In genomic region chr9:125621170-125621569, GRCh38 we compare ENCODE assay signal across 40 cellular contexts.
"Had no signal": no experiment of that assay in that cellular context is flagged by ENCODE, and none has a peak within 500 bp of the region (broad histone marks: within the 10 kb centered on the region; RNA-seq: fewer than 3 reads in every experiment).

No MANE protein-coding gene starts in this region.

- H3K4me1 Mint-ChIP-seq: activated naive CD4-positive, alpha-beta T cell treated with anti-CD3 and anti-CD28 coated beads, Interleukin-2, amount 10 ng/mL, durations not matched to agents 7 days and 5 days had no signal

- H3K9me3 Mint-ChIP-seq: activated naive CD4-positive, alpha-beta T cell treated with anti-CD3 and anti-CD28 coated beads for 36 hours; activated naive CD4-positive, alpha-beta T cell treated with anti-CD3 and anti-CD28 coated beads, Interleukin-2, amount 10 ng/mL, durations not matched to agents 7 days and 5 days; activated naive CD4-positive, alpha-beta T cell treated with anti-CD3 and anti-CD28 coated beads, Interleukin-2, amount 50 U/mL, for 24 hours; activated naive CD4-positive, alpha-beta T cell treated with anti-CD3 and anti-CD28 coated beads, Interleukin-2, amount 50 U/mL, for 72 hours; activated naive CD8-positive, alpha-beta T cell treated with anti-CD3 and anti-CD28 coated beads, Interleukin-2, amount 10 ng/mL, durations not matched to agents 7 days and 5 days; activated naive CD8-positive, alpha-beta T cell treated with anti-CD3 and anti-CD28 coated beads, Interleukin-2, amount 50 U/mL, for 24 hours; activated T-cell treated with anti-CD3 and anti-CD28 coated beads, Interleukin-2, amount 50 U/mL, for 24 hours; activated T-cell treated with anti-CD3 and anti-CD28 coated beads, Interleukin-2, amount 50 U/mL, for 4 hours; activated T-cell treated with anti-CD3 and anti-CD28 coated beads, Interleukin-2, amount 50 U/mL, for 72 hours; activated T-helper 1 cell treated with anti-CD3 and anti-CD28 coated beads, Interleukin-12 subunit alpha, Interleukin-12 subunit beta, Interleukin-2, Interleukin-4 antibody, amounts not matched to agents 30 ng/mL and 10 ng/mL and 1 ng/mL, durations not matched to agents 14 hours and 24 hours and 36 hours; activated T-helper 17 cell treated with anti-CD3 and anti-CD28 coated beads, Interleukin-2, amount 50 U/mL, for 72 hours; activated T-helper 2 cell treated with anti-CD3 and anti-CD28 coated beads, Interferon-gamma antibody, Interleukin-2, Interleukin-4, amounts not matched to agents 10 μg/mL and 5 μg/mL and 100 μg/mL, durations not matched to agents 14 hours and 24 hours and 36 hours; central memory CD8-positive, alpha-beta T cell had no signal

- FAIRE-seq: astrocyte, bronchial epithelial cell had no signal

- H3K4me1 ChIP-seq: adrenal gland, ascending aorta, body of pancreas, breast epithelium had no signal

- ATAC-seq: activated naive CD4-positive, alpha-beta T cell treated with anti-CD3 and anti-CD28 coated beads, Interleukin-2, amount 50 U/mL, for 72 hours; activated naive CD8-positive, alpha-beta T cell treated with anti-CD3 and anti-CD28 coated beads, Interleukin-2, amount 50 U/mL, for 24 hours; activated T-cell treated with anti-CD3 and anti-CD28 coated beads, Interleukin-2, amount 50 U/mL, for 4 hours; activated T-cell treated with anti-CD3 and anti-CD28 coated beads, Interleukin-2, amount 50 U/mL, for 72 hours; activated T-helper 17 cell treated with anti-CD3 and anti-CD28 coated beads, Interleukin-2, amount 50 U/mL, for 72 hours; body of pancreas had no signal

- H3K36me3 ChIP-seq: adrenal gland, ascending aorta, brain microvascular endothelial cell, breast epithelium, cardiac muscle cell had no signal

- H3K9me3 ChIP-seq: adrenal gland, ascending aorta, body of pancreas, breast epithelium had no signal

- H3K4me3 Mint-ChIP-seq: activated naive CD4-positive, alpha-beta T cell treated with anti-CD3 and anti-CD28 coated beads for 36 hours; activated naive CD4-positive, alpha-beta T cell treated with anti-CD3 and anti-CD28 coated beads, Interleukin-2, amount 10 ng/mL, durations not matched to agents 7 days and 5 days; activated naive CD4-positive, alpha-beta T cell treated with anti-CD3 and anti-CD28 coated beads, Interleukin-2, amount 50 U/mL, for 24 hours; activated naive CD8-positive, alpha-beta T cell; activated naive CD8-positive, alpha-beta T cell treated with anti-CD3 and anti-CD28 coated beads for 36 hours; activated naive CD8-positive, alpha-beta T cell treated with anti-CD3 and anti-CD28 coated beads, Interleukin-2, amount 10 ng/mL, durations not matched to agents 7 days and 5 days; activated naive CD8-positive, alpha-beta T cell treated with anti-CD3 and anti-CD28 coated beads, Interleukin-2, amount 50 U/mL, for 24 hours; activated T-cell treated with anti-CD3 and anti-CD28 coated beads, Interleukin-2, amount 50 U/mL, for 24 hours; activated T-cell treated with anti-CD3 and anti-CD28 coated beads, Interleukin-2, amount 50 U/mL, for 4 hours; activated T-cell treated with anti-CD3 and anti-CD28 coated beads, Interleukin-2, amount 50 U/mL, for 72 hours; activated T-helper 1 cell treated with anti-CD3 and anti-CD28 coated beads, Interleukin-12 subunit alpha, Interleukin-12 subunit beta, Interleukin-2, Interleukin-4 antibody, amounts not matched to agents 30 ng/mL and 10 ng/mL and 1 ng/mL, durations not matched to agents 14 hours and 24 hours and 36 hours; activated T-helper 17 cell treated with anti-CD3 and anti-CD28 coated beads, Interleukin-2, amount 50 U/mL, for 72 hours; brain; central memory CD8-positive, alpha-beta T cell had no signal

- H3K27me3 Mint-ChIP-seq: activated naive CD4-positive, alpha-beta T cell treated with anti-CD3 and anti-CD28 coated beads, Interleukin-2, amount 10 ng/mL, durations not matched to agents 7 days and 5 days; activated naive CD4-positive, alpha-beta T cell treated with anti-CD3 and anti-CD28 coated beads, Interleukin-2, amount 50 U/mL, for 24 hours; activated naive CD8-positive, alpha-beta T cell; activated naive CD8-positive, alpha-beta T cell treated with anti-CD3 and anti-CD28 coated beads for 36 hours; activated naive CD8-positive, alpha-beta T cell treated with anti-CD3 and anti-CD28 coated beads, Interleukin-2, amount 10 ng/mL, durations not matched to agents 7 days and 5 days; activated naive CD8-positive, alpha-beta T cell treated with anti-CD3 and anti-CD28 coated beads, Interleukin-2, amount 50 U/mL, for 24 hours; activated T-cell treated with anti-CD3 and anti-CD28 coated beads, Interleukin-2, amount 50 U/mL, for 24 hours; activated T-helper 17 cell treated with anti-CD3 and anti-CD28 coated beads, Interleukin-2, amount 50 U/mL, for 72 hours; brain; central memory CD8-positive, alpha-beta T cell had no signal

- H3K27ac ChIP-seq: adrenal gland, ascending aorta, body of pancreas, brain microvascular endothelial cell, breast epithelium, cardiac muscle cell had no signal

- H3K36me3 Mint-ChIP-seq: activated naive CD4-positive, alpha-beta T cell treated with anti-CD3 and anti-CD28 coated beads, Interleukin-2, amount 10 ng/mL, durations not matched to agents 7 days and 5 days had no signal

- H3K27ac Mint-ChIP-seq: activated naive CD4-positive, alpha-beta T cell treated with anti-CD3 and anti-CD28 coated beads for 36 hours; activated naive CD4-positive, alpha-beta T cell treated with anti-CD3 and anti-CD28 coated beads, Interleukin-2, amount 10 ng/mL, durations not matched to agents 7 days and 5 days; activated naive CD4-positive, alpha-beta T cell treated with anti-CD3 and anti-CD28 coated beads, Interleukin-2, amount 50 U/mL, for 72 hours; activated naive CD8-positive, alpha-beta T cell treated with anti-CD3 and anti-CD28 coated beads for 36 hours; activated naive CD8-positive, alpha-beta T cell treated with anti-CD3 and anti-CD28 coated beads, Interleukin-2, amount 10 ng/mL, durations not matched to agents 7 days and 5 days; activated T-helper 1 cell treated with anti-CD3 and anti-CD28 coated beads, Interleukin-12 subunit alpha, Interleukin-12 subunit beta, Interleukin-2, Interleukin-4 antibody, amounts not matched to agents 30 ng/mL and 10 ng/mL and 1 ng/mL, durations not matched to agents 14 hours and 24 hours and 36 hours; brain had no signal

- DNase-seq: activated effector memory CD4-positive, alpha-beta T cell treated with anti-CD3 and anti-CD28 coated beads, Interleukin-2, amount 50 U/mL, for 16 hours; activated effector memory CD4-positive, alpha-beta T cell treated with Interleukin-2 at 50 U/mL for 16 hours; activated gamma-delta T cell; activated gamma-delta T cell treated with Interleukin-2 at 50 U/mL for 16 hours; activated naive CD4-positive, alpha-beta T cell; activated naive CD4-positive, alpha-beta T cell treated with anti-CD3 and anti-CD28 coated beads for 36 hours; activated naive CD4-positive, alpha-beta T cell treated with anti-CD3 and anti-CD28 coated beads, Interleukin-2, amount 10 ng/mL, durations not matched to agents 7 days and 5 days; activated naive CD4-positive, alpha-beta T cell treated with anti-CD3 and anti-CD28 coated beads, Interleukin-2, amount 50 U/mL, for 16 hours; activated naive CD4-positive, alpha-beta T cell treated with Interleukin-2 at 50 U/mL for 16 hours; activated naive CD8-positive, alpha-beta T cell treated with anti-CD3 and anti-CD28 coated beads for 36 hours; activated naive CD8-positive, alpha-beta T cell treated with anti-CD3 and anti-CD28 coated beads, Interleukin-2, amount 10 ng/mL, durations not matched to agents 7 days and 5 days; activated naive CD8-positive, alpha-beta T cell treated with anti-CD3 and anti-CD28 coated beads, Interleukin-2, amount 50 U/mL, for 24 hours; activated T-cell treated with anti-CD3 and anti-CD28 coated beads, Interleukin-2, amount 50 U/mL, for 1 hour; activated T-cell treated with anti-CD3 and anti-CD28 coated beads, Interleukin-2, amount 50 U/mL, for 24 hours; activated T-cell treated with anti-CD3 and anti-CD28 coated beads, Interleukin-2, amount 50 U/mL, for 4 hours; activated T-cell treated with anti-CD3 and anti-CD28 coated beads, Interleukin-2, amount 50 U/mL, for 48 hours; activated T-cell treated with anti-CD3 and anti-CD28 coated beads, Interleukin-2, amount 50 U/mL, for 72 hours; adrenal gland; amniotic stem cell; amygdala; anterior cingulate cortex; aorta; body of pancreas; brain microvascular endothelial cell; caudate nucleus; central memory CD4-positive, alpha-beta T cell; cerebellar nuclear complex had no signal

- H3K27me3 ChIP-seq: adrenal gland, ascending aorta, body of pancreas, brain microvascular endothelial cell, breast epithelium, cardiac muscle cell had no signal

- H3K4me3 ChIP-seq: adrenal gland, ascending aorta, body of pancreas, breast epithelium, cardiac muscle cell had no signal
